ENCODE assay signal across 14 cellular contexts in the genomic region with DNA sequence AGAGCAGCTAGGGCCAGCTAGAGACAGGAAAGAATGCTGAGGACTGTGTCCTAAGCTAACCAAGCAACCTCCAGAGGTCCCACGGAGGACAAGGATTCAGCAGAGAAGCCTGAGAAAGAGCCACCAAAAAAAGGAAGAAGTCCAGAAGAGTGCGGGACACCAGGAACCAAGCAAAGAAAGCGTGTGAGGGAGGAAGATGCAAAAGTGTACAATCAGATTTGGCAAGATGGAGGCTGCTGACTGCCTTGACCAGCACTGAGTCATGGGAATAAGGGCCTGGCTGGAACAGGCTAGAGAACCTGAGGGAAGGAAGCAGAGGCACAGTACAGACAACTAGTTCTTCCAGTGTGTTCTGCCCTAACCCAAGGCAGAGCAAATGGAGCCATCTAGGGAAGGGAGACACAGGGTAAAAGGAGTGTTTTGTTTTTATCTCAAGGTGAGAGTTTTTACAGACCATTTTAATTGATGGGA. TPM values are rescaled to one million over a fixed set of nuclear protein-coding genes. Genes with fewer than 3 reads are reported as not detected.
A peak's percentile ranks its signal among the peaks of the same experiment; 100 is the strongest.
DNase-seq lines count a peak whose midpoint lies in the region; FAIRE-seq and TF ChIP-seq lines count a peak whose summit lies in the region.
"Had no signal": no experiment of that assay in that cellular context is flagged by ENCODE, and none has a peak within 500 bp of the region (broad histone marks: within the 10 kb centered on the region; RNA-seq: fewer than 3 reads in every experiment).

No MANE protein-coding gene starts in this region.

- H3K27me3 ChIP-seq in H1 (replicated peaks in 1 of 4; ENCODE audit: control insufficient read depth in 3 of 4, extremely low read depth in 1 of 4, insufficient read depth in 3 of 4, low read length in 3 of 4): no peaks in the 10 kb centered on the region
- no peaks in the 10 kb centered on the region for H3K27me3 ChIP-seq in trophoblast cell (ENCODE audit: insufficient read depth, low read length)
- H3K27me3 ChIP-seq: thyroid gland had no signal

- POLR2A ChIA-PET in H1 (lab: Charles Lee; ENCODE audit: partially characterized antibody): interaction anchor here (4.9 kb wide), 1 partner anchor 18 kb away, joined by 28 read pairs; the partner anchor contains the start of gene TP53BP2
- POLR2A ChIA-PET in OCI-LY7 (lab: Charles Lee): interaction anchor here (0.5 to 0.8 kb wide), 2 partner anchors 14 to 234 kb away, joined by 3 to 4 read pairs; no protein-coding TSS in a partner anchor

- 89% methylated on average over 3 of the region's 3 CpGs; no CpG with 5 or more reads in 1 of the 2 experiments for WGBS in H1 (ENCODE audit: extremely low coverage in 1 of 2, insufficient coverage in 1 of 2, insufficient read length in 1 of 2, insufficient replicate concordance in 2 of 2, low coverage in 1 of 2, low lambda C conversion rate in 2 of 2, missing lambda C conversion rate in 1 of 2), 2 experiments
- no CpG with 5 or more reads among the region's 3 CpGs for WGBS in trophoblast cell (ENCODE audit: extremely low coverage, insufficient coverage, insufficient read length)

- H3K4me2 ChIP-seq in H1 (ENCODE audit: insufficient read depth in 1 of 2, low read depth in 2 of 2, low read length in 2 of 2): no peak overlapping the region
- H3K4me2 ChIP-seq in trophoblast cell (ENCODE audit: low read length): no peak overlapping the region
- no peak overlapping the region for H3K4me2 ChIP-seq in OCI-LY7 (ENCODE audit: low read length)

- DNase-seq in SIG-M5 treated with dmso at 0.1 percent for 504 hours (lab: John Stamatoyannopoulos, UW; ENCODE audit: unreplicated experiment) (peak; percentile 71), SIG-M5 (lab: John Stamatoyannopoulos, UW) (no peak), NCI-H226 (peak; percentile 19), H1 (ENCODE audit: low read depth in 1 of 2, low spot score in 2 of 2) (no peak), trophoblast cell (peak; percentile 33 to 51), head of caudate nucleus (no peak), Ammon's horn (ENCODE audit: low spot score) (no peak), OCI-LY7 (ENCODE audit: low spot score) (no peak)
- DNase-seq: 8988T; NCI-H2029; stimulated activated CD4-positive, alpha-beta T cell treated with anti-CD3 and anti-CD28 coated beads, Interleukin-4, amount 100 ng/mL, for 4 hours; thyroid gland; WERI-Rb-1 had no signal

- H3K18ac ChIP-seq in H1 (ENCODE audit: extremely low read depth, low read length) (no peak overlapping the region), trophoblast cell (ENCODE audit: low read length) (no peak overlapping the region)

- H2BK12ac ChIP-seq in H1 (ENCODE audit: low read depth, low read length): no peak overlapping the region
- H2BK12ac ChIP-seq in trophoblast cell (ENCODE audit: low read length): no peak overlapping the region

- no TSS peak for BruUV-seq in OCI-LY7 (replicated peaks; lab: Mats Ljungman, UMichigan)

- H3K9ac ChIP-seq in H1 (replicated peaks in 1 of 4; ENCODE audit: extremely low read depth in 1 of 4, low read depth in 3 of 4, low read length in 3 of 4) (no peak overlapping the region), trophoblast cell (ENCODE audit: low read length) (no peak overlapping the region)
- H3K9ac ChIP-seq: parathyroid adenoma had no signal

- H3K79me2 ChIP-seq in H1 (ENCODE audit: control insufficient read depth in 1 of 2, insufficient read depth in 2 of 2, low read length in 2 of 2) (peaks cover 30 to 95% of the 10 kb centered on the region in 2 experiments), trophoblast cell (ENCODE audit: control insufficient read depth, insufficient read depth, low read length, poor library complexity) (peaks cover 28% of the 10 kb centered on the region), OCI-LY7 (ENCODE audit: insufficient read depth, low read depth, low read length) (peaks cover 34% of the 10 kb centered on the region; the same call in 1 of the 2 replicates)

- H4K12ac ChIP-seq in trophoblast cell (ENCODE audit: low read depth, low read length): no peak overlapping the region

- H2BK20ac ChIP-seq in H1 (ENCODE audit: low read length): no peak overlapping the region

- CTCF ChIA-PET in H1 (lab: Charles Lee; ENCODE audit: partially characterized antibody) (no interaction called here), OCI-LY7 (lab: Charles Lee; ENCODE audit: unreplicated experiment) (no interaction called here)

- H3K27ac ChIP-seq in H1 (ENCODE audit: low read depth, low read length) (no peak overlapping the region), trophoblast cell (ENCODE audit: low read depth, low read length) (no peak overlapping the region), OCI-LY7 (ENCODE audit: low read depth, low read length, poor library complexity, severe bottlenecking) (no peak overlapping the region)
- H3K27ac ChIP-seq: parathyroid adenoma, thyroid gland, WERI-Rb-1 had no signal

- H3K4me1 ChIP-seq in H1 (replicated peaks in 1 of 4; ENCODE audit: control insufficient read depth in 3 of 4, insufficient read depth in 4 of 4, low read length in 3 of 4): peaks cover 0 to 7% (median 3%) of the 10 kb centered on the region in 4 experiments; a peak in 5 of 7 replicates
- peaks cover 12 to 17% of the 10 kb centered on the region in 2 experiments for H3K4me1 ChIP-seq in trophoblast cell (ENCODE audit: control insufficient read depth in 1 of 2, insufficient read depth in 2 of 2, low read length in 2 of 2)
- H3K4me1 ChIP-seq in OCI-LY7 (ENCODE audit: insufficient read depth, low read length, poor library complexity, severe bottlenecking): peaks cover 17% of the 10 kb centered on the region
- H3K4me1 ChIP-seq: parathyroid adenoma had no signal

- no peaks in the 10 kb centered on the region; the same call in 1 of the 2 replicates for H3K23me2 ChIP-seq in H1 (ENCODE audit: low read depth, low read length)

- H3K14ac ChIP-seq in H1 (ENCODE audit: insufficient read length): no peak overlapping the region
- no peak overlapping the region for H3K14ac ChIP-seq in trophoblast cell (ENCODE audit: low read length)

- H3K36me3 ChIP-seq in H1 (ENCODE audit: control insufficient read depth in 2 of 4, insufficient read depth in 4 of 4, low read length in 3 of 4) (no peaks in the 10 kb centered on the region), trophoblast cell (ENCODE audit: control insufficient read depth in 1 of 2, insufficient read depth in 2 of 2, low read length in 2 of 2) (no peaks in the 10 kb centered on the region), OCI-LY7 (ENCODE audit: insufficient read depth, low read length) (0 out of 2 replicates have a peak, but pooled peaks cover 5% of the 10 kb centered on the region)
- H3K36me3 ChIP-seq: thyroid gland, WERI-Rb-1 had no signal

- H3K4me3 ChIP-seq in H1 (ENCODE audit: extremely low read depth in 1 of 4, insufficient read depth in 2 of 4, low read depth in 3 of 4, low read length in 4 of 4) (no peak overlapping the region), trophoblast cell (ENCODE audit: low read depth, low read length) (no peak overlapping the region), OCI-LY7 (ENCODE audit: low read depth, low read length, poor library complexity, severe bottlenecking) (no peak overlapping the region)
- H3K4me3 ChIP-seq: thyroid gland had no signal

- H2AK5ac ChIP-seq in H1 (ENCODE audit: low read depth, low read length) (no peak overlapping the region), trophoblast cell (ENCODE audit: low read length) (no peak overlapping the region)

- H4K20me1 ChIP-seq in H1 (replicated peaks in 1 of 2; ENCODE audit: control insufficient read depth in 1 of 2, insufficient read depth in 2 of 2, low read length in 2 of 2) (peaks cover 12 to 13% of the 10 kb centered on the region in 2 experiments), OCI-LY7 (ENCODE audit: insufficient read depth, low read length) (peaks cover 22% of the 10 kb centered on the region; the same call in 1 of the 2 replicates)

- TF ChIP-seq CTCF in H1 (IDR thresholded peaks at IDR 0.05; ENCODE audit: control extremely low read depth in 1 of 3, insufficient read depth in 1 of 3, low read depth in 1 of 3, low read length in 3 of 3) (no peak), OCI-LY7 (conservative IDR thresholded peaks at IDR 0.05; ENCODE audit: low read length) (no peak)

- H3K9me2 ChIP-seq in OCI-LY7 (ENCODE audit: insufficient read depth, low read length): no peaks in the 10 kb centered on the region

- peak; percentile 58 for FAIRE-seq in H1 (lab: Jason Lieb, UNC)

- no peak overlapping the region for H3K4ac ChIP-seq in H1 (replicated peaks; ENCODE audit: insufficient read length, low read depth, low read length)
- peak overlapping the region; percentile 59 for H3K4ac ChIP-seq in trophoblast cell (ENCODE audit: low read depth, low read length)

- H2AFZ ChIP-seq in H1 (ENCODE audit: low read length) (no peak overlapping the region), trophoblast cell (ENCODE audit: insufficient read depth, low read length, poor library complexity) (no peak overlapping the region), OCI-LY7 (ENCODE audit: low read length) (no peak overlapping the region)
- H2AFZ ChIP-seq: parathyroid adenoma had no signal

- no peak for TF ChIP-seq EP300 in H1 (IDR thresholded peaks at IDR 0.05; ENCODE audit: borderline replicate concordance in 1 of 2, low read depth in 2 of 2, low read length in 2 of 2)

- H2BK5ac ChIP-seq in H1 (ENCODE audit: low read depth, low read length) (no peak overlapping the region), trophoblast cell (ENCODE audit: low read depth, low read length, poor library complexity) (no peak overlapping the region)

- TF ChIP-seq POLR2A in H1 (IDR thresholded peaks at IDR 0.05; ENCODE audit: control extremely low read depth in 1 of 2, low read depth in 2 of 2, low read length in 2 of 2): no peak

- H2BK120ac ChIP-seq in H1 (replicated peaks; ENCODE audit: low read depth, low read length) (no peak overlapping the region), trophoblast cell (ENCODE audit: insufficient read depth, low read length, poor library complexity) (no peak overlapping the region)

- intact Hi-C loops in head of caudate nucleus (cut with DNase I) (no loop called here), OCI-LY7 (cut with micrococcal nuclease; ENCODE audit: unreplicated experiment) (no loop called here)

- no peak overlapping the region for H4K5ac ChIP-seq in H1 (ENCODE audit: insufficient read length, low read depth, low read length)

- H4K91ac ChIP-seq in H1 (replicated peaks; ENCODE audit: insufficient read length, low read length): no peak overlapping the region
- H4K91ac ChIP-seq in trophoblast cell (ENCODE audit: low read depth, low read length): no peak overlapping the region

- H3K9me3 ChIP-seq in H1 (ENCODE audit: insufficient read depth in 2 of 2, low read depth in 1 of 2, low read length in 1 of 2) (no peaks in the 10 kb centered on the region), trophoblast cell (ENCODE audit: insufficient read depth, low read depth, low read length) (no peaks in the 10 kb centered on the region), OCI-LY7 (ENCODE audit: low read length) (no peaks in the 10 kb centered on the region)
- H3K9me3 ChIP-seq: thyroid gland had no signal

- no peak overlapping the region for H3K56ac ChIP-seq in H1 (replicated peaks; ENCODE audit: insufficient read length, low read depth, low read length)

- H3K23ac ChIP-seq in H1 (ENCODE audit: insufficient read length) (no peak overlapping the region), trophoblast cell (ENCODE audit: low read length) (no peak overlapping the region)

- no peak for TF ChIP-seq RAD21 in H1 (IDR thresholded peaks at IDR 0.05 in 1 of 2, conservative IDR thresholded peaks at IDR 0.05 in 1 of 2; ENCODE audit: low read depth in 2 of 2, low read length in 2 of 2)

- H3K79me1 ChIP-seq in H1 (ENCODE audit: low read depth, low read length): peaks cover 22% of the 10 kb centered on the region
- no peaks in the 10 kb centered on the region for H3K79me1 ChIP-seq in trophoblast cell (ENCODE audit: low read length)

- H2BK15ac ChIP-seq in H1 (ENCODE audit: low read length): no peak overlapping the region

- H4K8ac ChIP-seq in H1 (ENCODE audit: extremely low read depth, insufficient read depth, low read length) (no peak overlapping the region), trophoblast cell (ENCODE audit: low read depth, low read length) (no peak overlapping the region)

RNA-seq across cellular contexts. Expression of gene TP53BP2, which starts 18.5 kb away (rescaled TPM):
- 38.7 and 38.9 TPM in 2 replicates for total RNA-seq in H1 (2021; fragmentation: NEBNext Ultra II Directional; extraction: Animal tissue kit (Norgen Biotek cat#: 25700))
- 16.2 and 18.0 TPM in 2 replicates for polyA plus RNA-seq in H1 (2011; rRNA removed)
- polyA plus RNA-seq in H1 (2011; cell fraction: cytosol; rRNA removed): 18.6 TPM
- polyA plus RNA-seq in H1 (2011; cell fraction: nucleus; rRNA removed): 21.9 TPM
- polyA plus RNA-seq in H1 (2012, experiment 1 of 2): 21.7 to 28.2 TPM (median 25.1 TPM) in 4 replicates
- 2.4 TPM for polyA plus RNA-seq in H1 (2012, experiment 2 of 2)
- 18.0 TPM for polyA plus RNA-seq in H1 (2013, experiment 1 of 2)
- 18.1 TPM for polyA plus RNA-seq in H1 (2013, experiment 2 of 2)
- 66.2 and 76.4 TPM in 2 replicates for polyA minus RNA-seq in H1 (2011; rRNA and poly(A)+ RNA removed)
- 22.8 TPM for polyA minus RNA-seq in H1 (2011; cell fraction: cytosol; rRNA and poly(A)+ RNA removed)
- polyA minus RNA-seq in H1 (2011; cell fraction: nucleus; rRNA and poly(A)+ RNA removed): 60.3 TPM
- polyA plus RNA-seq in trophoblast cell (2013): 56.4 and 57.3 TPM in 2 replicates
- total RNA-seq in OCI-LY7 (2014; rRNA removed; shearing (Covaris generic)): 19.7 and 21.7 TPM in 2 replicates
- 20.6 and 21.1 TPM in 2 replicates for total RNA-seq in OCI-LY7 (2022)

Comparison
In these comparisons a context has a peak if more than half of its experiments do, and no peak if none do; other contexts are left out.
1. DNase-seq: peak in SIG-M5 treated with dmso at 0.1 percent for 504 hours (single experiment), NCI-H226 (single experiment) and trophoblast cell (2 of 2); none in SIG-M5 (single experiment), H1 (0 of 2), head of caudate nucleus (0 of 42), Ammon's horn (single experiment) and OCI-LY7 (single experiment).